ENCODE assay signal across 9 cellular contexts in genomic region chr2:158034198-158034831, GRCh38.
DNase-seq lines count a peak whose midpoint lies in the region; ATAC-seq and TF ChIP-seq lines count a peak whose summit lies in the region.
"Had no signal": no experiment of that assay in that cellular context is flagged by ENCODE, and none has a peak within 500 bp of the region (broad histone marks: within the 10 kb centered on the region; RNA-seq: fewer than 3 reads in every experiment).

No MANE protein-coding gene starts in this region.

- H3K27ac ChIP-seq in right cardiac atrium (ENCODE audit: low read length) = no peak overlapping the region
- H3K27ac ChIP-seq: BLaER1 treated with 17β-estradiol and CSF1 and Interleukin-3, amounts not matched to agents 10 nM and 100 nM had no signal

- no peaks in the 10 kb centered on the region for H3K36me3 Mint-ChIP-seq in stimulated activated memory B cell treated with anti-CD40 and anti-IgM and Interleukin-4, amounts not matched to agents 10 μg/mL and 1 μg/mL and 100 μg/mL, for 72 hours

- TF ChIP-seq CTCF in WI38 (IDR thresholded peaks at IDR 0.05; ENCODE audit: low read depth, low read length) = peak; percentile 29

- H3K27me3 Mint-ChIP-seq in stimulated activated memory B cell treated with anti-CD40 and anti-IgM and Interleukin-4, amounts not matched to agents 10 μg/mL and 1 μg/mL and 100 μg/mL, for 72 hours = peaks cover 9% of the 10 kb centered on the region

- ATAC-seq in HG02678 (IDR thresholded peaks at IDR 0.05; ENCODE audit: unreplicated experiment) (peak; percentile 71), right cardiac atrium (peak; percentile 79 to 82), GM21723 (IDR thresholded peaks at IDR 0.05; ENCODE audit: unreplicated experiment) (no peak)
- peak; percentile 56 for ATAC-seq in stimulated activated memory B cell treated with anti-CD40 and anti-IgM and Interleukin-4, amounts not matched to agents 10 μg/mL and 1 μg/mL and 100 μg/mL, for 72 hours

- H3K4me3 ChIP-seq in WI38 (ENCODE audit: low read depth, low read length) (no peak overlapping the region), right cardiac atrium (ENCODE audit: low read length) (no peak overlapping the region)
- H3K4me3 ChIP-seq: BLaER1 treated with 17β-estradiol and CSF1 and Interleukin-3, amounts not matched to agents 10 nM and 100 nM had no signal

- H3K9me3 ChIP-seq in right cardiac atrium (ENCODE audit: control insufficient read depth, low read length) = no peaks in the 10 kb centered on the region
- H3K9me3 ChIP-seq: BLaER1 treated with 17β-estradiol and CSF1 and Interleukin-3, amounts not matched to agents 10 nM and 100 nM had no signal

- intact Hi-C loops in right cardiac atrium (cut with DNase I) = loop anchor here in 3 of 4 donors (5.0 kb wide), 1 partner anchor 718 kb away; no protein-coding TSS in a partner anchor

- DNase-seq in SIG-M5 treated with dmso at 0.1 percent for 504 hours (lab: John Stamatoyannopoulos, UW; ENCODE audit: unreplicated experiment) (peak; percentile 87), SIG-M5 (lab: John Stamatoyannopoulos, UW) (no peak), NCI-H2107 (lab: John Stamatoyannopoulos, UW) (peak; percentile 20), right cardiac atrium (no peak)

- no peaks in the 10 kb centered on the region for H3K4me1 ChIP-seq in right cardiac atrium (ENCODE audit: control insufficient read depth, insufficient read depth, low read length)
- H3K4me1 ChIP-seq: BLaER1 treated with 17β-estradiol and CSF1 and Interleukin-3, amounts not matched to agents 10 nM and 100 nM had no signal

- no peaks in the 10 kb centered on the region for H3K9me3 Mint-ChIP-seq in stimulated activated memory B cell treated with anti-CD40 and anti-IgM and Interleukin-4, amounts not matched to agents 10 μg/mL and 1 μg/mL and 100 μg/mL, for 72 hours

- no peak overlapping the region for H3K4me3 Mint-ChIP-seq in stimulated activated memory B cell treated with anti-CD40 and anti-IgM and Interleukin-4, amounts not matched to agents 10 μg/mL and 1 μg/mL and 100 μg/mL, for 72 hours

- no peak overlapping the region for H3K27ac Mint-ChIP-seq in stimulated activated memory B cell treated with anti-CD40 and anti-IgM and Interleukin-4, amounts not matched to agents 10 μg/mL and 1 μg/mL and 100 μg/mL, for 72 hours

- H3K27me3 ChIP-seq in right cardiac atrium (ENCODE audit: control insufficient read depth, insufficient read depth) = no peaks in the 10 kb centered on the region
- H3K27me3 ChIP-seq: BLaER1 treated with 17β-estradiol and CSF1 and Interleukin-3, amounts not matched to agents 10 nM and 100 nM had no signal

- WGBS in right cardiac atrium = 40% methylated on average over 7 of the region's 7 CpGs

- H3K4me1 Mint-ChIP-seq in stimulated activated memory B cell treated with anti-CD40 and anti-IgM and Interleukin-4, amounts not matched to agents 10 μg/mL and 1 μg/mL and 100 μg/mL, for 72 hours = no peaks in the 10 kb centered on the region

Comparison
In these comparisons a context has a peak if more than half of its experiments do, and no peak if none do; other contexts are left out.
1. DNase-seq: peak in SIG-M5 treated with dmso at 0.1 percent for 504 hours (single experiment) and NCI-H2107 (single experiment); none in SIG-M5 (single experiment) and right cardiac atrium (0 of 3).